In the genomic region with DNA sequence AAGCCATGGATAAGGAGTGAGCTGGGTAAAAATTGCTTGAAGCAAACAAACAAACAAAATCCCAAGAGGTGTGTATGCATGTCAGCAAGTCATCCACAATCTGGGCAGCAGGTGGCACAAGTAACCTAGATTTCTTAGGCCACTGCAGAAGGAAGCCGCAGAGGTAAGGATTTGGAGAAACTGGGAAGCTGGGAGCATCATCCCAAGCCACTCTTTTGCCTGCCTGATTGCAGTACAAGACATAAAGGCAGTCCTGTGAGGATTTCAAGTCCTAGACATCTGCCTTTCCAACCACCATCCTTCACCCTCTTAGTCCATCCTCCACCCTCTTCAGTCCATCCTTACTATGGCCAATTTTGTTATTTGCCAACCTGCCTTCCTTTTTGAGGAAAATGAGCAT, we compare ENCODE assay signal across 9 cellular contexts.
DNase-seq lines count a peak whose midpoint lies in the region; ATAC-seq and TF ChIP-seq lines count a peak whose summit lies in the region.
"Had no signal": no experiment of that assay in that cellular context is flagged by ENCODE, and none has a peak within 500 bp of the region (broad histone marks: within the 10 kb centered on the region; RNA-seq: fewer than 3 reads in every experiment).

No MANE protein-coding gene starts in this region.

- DNase-seq in DMS53 treated with DMSO at 0.1 percent for 48 hours (lab: John Stamatoyannopoulos, UW; ENCODE audit: unreplicated experiment) (peak; percentile 81), HuH-7 (ENCODE audit: low spot score) (peak; percentile 20), cardiac fibroblast (ENCODE audit: low read depth in 2 of 2) (peak; percentile 88 to 90), left lobe of liver (ENCODE audit: low spot score) (peak; percentile 65), upper lobe of right lung (no peak)

- H3K36me3 ChIP-seq in OCI-LY1 (ENCODE audit: insufficient read depth, low read length) (no peaks in the 10 kb centered on the region), upper lobe of right lung (no peaks in the 10 kb centered on the region)

- TF ChIP-seq CTCF in OCI-LY1 (IDR thresholded peaks at IDR 0.05; ENCODE audit: low read length) (peak; percentile 58), cardiac fibroblast (IDR thresholded peaks at IDR 0.05; ENCODE audit: low read depth, low read length) (peak; percentile 63), upper lobe of right lung (IDR thresholded peaks at IDR 0.05) (peak; percentile 62)

- H3K79me2 ChIP-seq in OCI-LY1 (ENCODE audit: insufficient read depth, low read length): no peaks in the 10 kb centered on the region

- no peak overlapping the region for H3K27ac ChIP-seq in OCI-LY1 (ENCODE audit: low read depth, low read length, poor library complexity, severe bottlenecking)
- no peak overlapping the region for H3K27ac ChIP-seq in upper lobe of right lung

- no peak overlapping the region for H3K4me3 ChIP-seq in OCI-LY1 (ENCODE audit: low read depth, low read length, poor library complexity, severe bottlenecking)
- H3K4me3 ChIP-seq in cardiac fibroblast (replicated peaks in 1 of 2; ENCODE audit: low read depth in 2 of 2, low read length in 2 of 2): no peak overlapping the region
- H3K4me3 ChIP-seq in upper lobe of right lung: no peak overlapping the region

- no peak overlapping the region for H3K4me2 ChIP-seq in OCI-LY1 (ENCODE audit: low read length)

- H3K9me3 ChIP-seq in OCI-LY1 (ENCODE audit: low read length): no peaks in the 10 kb centered on the region
- no peaks in the 10 kb centered on the region for H3K9me3 ChIP-seq in upper lobe of right lung

- no peak overlapping the region for H3K9ac ChIP-seq in OCI-LY1 (ENCODE audit: low read length)

- intact Hi-C loops in upper lobe of right lung (cut with DNase I): loop anchor here (10.0 kb wide), 1 partner anchor 134 kb away; no protein-coding TSS in a partner anchor

- ATAC-seq in left lobe of liver: peak; percentile 88
- peak; percentile 73 for ATAC-seq in upper lobe of right lung
- ATAC-seq in GM21786 (IDR thresholded peaks at IDR 0.05; ENCODE audit: unreplicated experiment): no peak
- no peak for ATAC-seq in GM19463 (IDR thresholded peaks at IDR 0.05; ENCODE audit: unreplicated experiment)
- ATAC-seq: naive thymus-derived CD4-positive, alpha-beta T cell had no signal

- H4K20me1 ChIP-seq in OCI-LY1 (ENCODE audit: insufficient read depth, low read length): no peaks in the 10 kb centered on the region

- no peaks in the 10 kb centered on the region for H3K27me3 ChIP-seq in OCI-LY1 (ENCODE audit: insufficient read depth, low read length)
- no peaks in the 10 kb centered on the region for H3K27me3 ChIP-seq in upper lobe of right lung

- no peaks in the 10 kb centered on the region for H3F3A ChIP-seq in OCI-LY1 (ENCODE audit: insufficient read depth, low read length)

- no peaks in the 10 kb centered on the region for H3K9me2 ChIP-seq in OCI-LY1 (ENCODE audit: low read depth, low read length)

- H3K4me1 ChIP-seq in OCI-LY1 (ENCODE audit: insufficient read depth, low read length, severe bottlenecking): no peaks in the 10 kb centered on the region
- peaks cover 16% of the 10 kb centered on the region for H3K4me1 ChIP-seq in upper lobe of right lung

- no peak overlapping the region for H2AFZ ChIP-seq in OCI-LY1 (ENCODE audit: low read length)

Comparison
In these comparisons a context has a peak if more than half of its experiments do, and no peak if none do; other contexts are left out.
1. ATAC-seq: peak in left lobe of liver (single experiment) and upper lobe of right lung (single experiment); none in GM21786 (single experiment) and GM19463 (single experiment).
2. Peak in every context shown above with its lines, with median percentiles within 50 percentile points of each other: CTCF ChIP-seq.